Comparison of ENCODE assay signal across 27 cellular contexts in genomic region chrX:6283826-6284225, GRCh38.
"Had no signal": no experiment of that assay in that cellular context is flagged by ENCODE, and none has a peak within 500 bp of the region (broad histone marks: within the 10 kb centered on the region; RNA-seq: fewer than 3 reads in every experiment).

No MANE protein-coding gene starts in this region.

- H3K4me1 ChIP-seq: stomach, suprapubic skin, testis, thyroid gland, tibial artery, tibial nerve, transverse colon, upper lobe of left lung, upper lobe of right lung, uterus, vagina had no signal

- ATAC-seq: stimulated activated effector memory CD8-positive, alpha-beta T cell treated with anti-CD3 and anti-CD28 coated beads, Interleukin-12 subunit alpha, Interleukin-12 subunit beta, amount 100 ng/mL, for 72 hours; stimulated activated memory B cell treated with anti-CD40 and anti-IgM and Interleukin-4, amounts not matched to agents 10 μg/mL and 1 μg/mL and 100 μg/mL, for 72 hours; stimulated activated naive B cell treated with anti-CD40 and anti-IgM and Interleukin-4, amounts not matched to agents 10 μg/mL and 1 μg/mL and 100 μg/mL, for 72 hours; stimulated activated naive CD8-positive, alpha-beta T cell treated with anti-CD3 and anti-CD28 coated beads, Interleukin-15, amount 100 ng/mL, for 72 hours; stimulated activated naive CD8-positive, alpha-beta T cell treated with anti-CD3 and anti-CD28 coated beads, Interleukin-15, Interleukin-2, amounts not matched to agents 100 U/mL and 50 U/mL, for 24 hours; upper lobe of right lung had no signal

- H3K4me3 ChIP-seq: stomach, suprapubic skin, testis, thoracic aorta, thyroid gland, tibial artery, tibial nerve, transverse colon, upper lobe of left lung, upper lobe of right lung, uterus, vagina had no signal

- H3K27ac ChIP-seq: stomach, suprapubic skin, testis, thoracic aorta, thyroid gland, tibial artery, tibial nerve, transverse colon, upper lobe of left lung, upper lobe of right lung, uterus, vagina had no signal

- DNase-seq: stimulated activated CD4-positive, alpha-beta T cell treated with anti-CD3 and anti-CD28 coated beads, Interleukin-2, amount 100 ng/mL, for 48 hours; stimulated activated CD4-positive, alpha-beta T cell treated with anti-CD3 and anti-CD28 coated beads, Interleukin-4, amount 100 ng/mL, for 1 hour; stimulated activated CD4-positive, alpha-beta T cell treated with anti-CD3 and anti-CD28 coated beads, Interleukin-4, amount 100 ng/mL, for 24 hours; stimulated activated CD4-positive, alpha-beta T cell treated with anti-CD3 and anti-CD28 coated beads, Interleukin-4, amount 100 ng/mL, for 4 hours; stimulated activated CD8-positive, alpha-beta memory T cell treated with anti-CD3 and anti-CD28 coated beads, Interleukin-4, amount 100 ng/mL, for 48 hours; stimulated activated naive B cell treated with anti-CD40 and anti-IgM and Interleukin-4, amounts not matched to agents 10 μg/mL and 1 μg/mL and 100 μg/mL, for 72 hours; stimulated activated naive CD4-positive, alpha-beta T cell; stimulated activated naive CD4-positive, alpha-beta T cell treated with Interleukin-2 at 50 U/mL for 16 hours; stimulated activated naive CD8-positive, alpha-beta T cell treated with anti-CD3 and anti-CD28 coated beads, Interleukin-15, amount 100 ng/mL, for 72 hours; stimulated activated naive CD8-positive, alpha-beta T cell treated with anti-CD3 and anti-CD28 coated beads, Interleukin-15, Interleukin-2, amounts not matched to agents 100 U/mL and 50 U/mL, for 24 hours; stomach; substantia nigra; testis; thyroid gland; tibial artery; transverse colon; trophoblast cell; upper lobe of left lung; upper lobe of right lung; uterus had no signal

- H3K9me3 ChIP-seq: stomach, suprapubic skin, testis, thoracic aorta, thyroid gland, tibial artery, tibial nerve, transverse colon, upper lobe of left lung, upper lobe of right lung, uterus, vagina had no signal

- FAIRE-seq: urothelium cell line had no signal

- H3K36me3 ChIP-seq: stomach, suprapubic skin, thoracic aorta, thyroid gland, tibial artery, tibial nerve, transverse colon, upper lobe of left lung, upper lobe of right lung, uterus, vagina had no signal

- H3K27me3 ChIP-seq: stomach, suprapubic skin, testis, thyroid gland, tibial artery, tibial nerve, transverse colon, upper lobe of left lung, upper lobe of right lung, uterus, vagina had no signal
